In genomic region chr3:10248984-10249748, GRCh38 we compare ENCODE assay signal across 8 cellular contexts. TPM values are rescaled to one million over a fixed set of nuclear protein-coding genes. Genes with fewer than 3 reads are reported as not detected.
A peak's percentile ranks its signal among the peaks of the same experiment; 100 is the strongest.
DNase-seq lines count a peak whose midpoint lies in the region; ATAC-seq and TF ChIP-seq lines count a peak whose summit lies in the region.

No MANE protein-coding gene starts in this region.

- H3K79me2 ChIP-seq in PC-3 (ENCODE audit: low read length), result peaks cover 49% of the 10 kb centered on the region

- no peaks in the 10 kb centered on the region for H3K27me3 ChIP-seq in PC-3 (ENCODE audit: low read length)
- no peaks in the 10 kb centered on the region for H3K27me3 ChIP-seq in aorta (ENCODE audit: control insufficient read depth in 1 of 2, insufficient read depth in 2 of 2, low read length in 1 of 2)

- intact Hi-C loops in PC-3 (cut with micrococcal nuclease) (loop anchor here (1.0 kb wide), 2 partner anchors 57 to 134 kb away; partner anchors contain the start of gene BRK1), posterior vena cava (cut with DNase I) (no loop called here), aorta (cut with DNase I) (no loop called here)

- TF ChIP-seq CTCF in PC-3 (conservative IDR thresholded peaks at IDR 0.05; ENCODE audit: low read depth, low read length), result no peak

- H3K4me1 ChIP-seq in PC-3 (ENCODE audit: insufficient read depth, low read length) (peaks cover 17% of the 10 kb centered on the region), aorta (ENCODE audit: control insufficient read depth in 1 of 2, insufficient read depth in 2 of 2, low read length in 2 of 2) (no peaks in the 10 kb centered on the region)

- H4K20me1 ChIP-seq in PC-3 (ENCODE audit: low read length), result peaks cover 12% of the 10 kb centered on the region; the same call in 1 of the 2 replicates

- POLR2A ChIA-PET in PC-3 (lab: Charles Lee; ENCODE audit: unreplicated experiment), result no interaction called here

- ATAC-seq in PC-3 (peak; percentile 7), aorta (ENCODE audit: low FRiP score) (peak; percentile 36), HG03342 (IDR thresholded peaks at IDR 0.05; ENCODE audit: unreplicated experiment) (no peak)

- peak overlapping the region; percentile 15 for H3K27ac ChIP-seq in PC-3 (ENCODE audit: low read length)
- H3K27ac ChIP-seq in aorta (ENCODE audit: low read depth in 1 of 2, low read length in 2 of 2), result no peak overlapping the region

- no peaks in the 10 kb centered on the region for H3F3A ChIP-seq in PC-3 (ENCODE audit: low read length, unreplicated experiment)

- H3K4me2 ChIP-seq in PC-3 (ENCODE audit: low read length), result peak overlapping the region; percentile 96

- 1% methylated on average over 31 to 32 of the region's 32 CpGs for WGBS in aorta, 2 donors

- H2AFZ ChIP-seq in PC-3 (ENCODE audit: low read length), result peak overlapping the region; percentile 76

- TSS peak; percentile 74 for BruUV-seq in PC-3 (replicated peaks; lab: Mats Ljungman, UMichigan)

- no peaks in the 10 kb centered on the region for H3K9me2 ChIP-seq in PC-3 (replicated peaks; ENCODE audit: low read length)

- peak; percentile 32 for DNase-seq in DMS 273 (lab: John Stamatoyannopoulos, UW; ENCODE audit: unreplicated experiment)
- no peak for DNase-seq in DMS 273 treated with DMSO at 0.1 percent for 48 hours (lab: John Stamatoyannopoulos, UW)
- peak; percentile 11 for DNase-seq in PC-3
- peak; percentile 28 for DNase-seq in activated gamma-delta T cell (lab: John Stamatoyannopoulos, UW)
- peak; percentile 39 for DNase-seq in glomerular visceral epithelial cell (ENCODE audit: extremely low spot score)
- peak; percentile 77 for DNase-seq in posterior vena cava (ENCODE audit: low spot score)
- peak; percentile 58 to 81 for DNase-seq in aorta

- H3K36me3 ChIP-seq in PC-3 (ENCODE audit: low read depth, low read length) (peaks cover 24% of the 10 kb centered on the region), aorta (ENCODE audit: control insufficient read depth in 1 of 2, insufficient read depth in 2 of 2, low read length in 1 of 2) (no peaks in the 10 kb centered on the region)

- peaks cover 19% of the 10 kb centered on the region for H3K9me3 ChIP-seq in PC-3 (ENCODE audit: low read length)
- H3K9me3 ChIP-seq in aorta (ENCODE audit: control insufficient read depth, low read length), result no peaks in the 10 kb centered on the region

- H3K4me3 ChIP-seq in PC-3 (ENCODE audit: low read length), result peak overlapping the region; percentile 97
- peak overlapping the region; percentile 58 to 84 for H3K4me3 ChIP-seq in aorta (ENCODE audit: low read length in 2 of 2)

- H3K9ac ChIP-seq in PC-3 (ENCODE audit: low read length), result peak overlapping the region; percentile 92

- CTCF ChIA-PET in PC-3 (lab: Charles Lee), result interaction anchor here (0.6 kb wide), 1 partner anchor 105 kb away, joined by 8 read pairs; no protein-coding TSS in a partner anchor

RNA-seq across cellular contexts. Expression of gene TATDN2, which starts 0.9 kb away (rescaled TPM):
- total RNA-seq in PC-3 (2014; rRNA removed), result 14.1 and 25.6 TPM in 2 replicates
- 10 to 100 TPM; 22.2 to 25.3 TPM for total RNA-seq in posterior vena cava
- total RNA-seq in aorta, result 10 to 100 TPM; 30.8 to 36.3 TPM
- polyA plus RNA-seq in aorta, result 10 to 100 TPM; 14.0 to 14.4 TPM

RNA-seq across cellular contexts. Expression of gene GHRL, which starts 43.6 kb away (rescaled TPM):
- not detected in 2 replicates for total RNA-seq in PC-3 (2014; rRNA removed)
- total RNA-seq in posterior vena cava, result 1 to 10 TPM; 1.0 to 1.2 TPM
- total RNA-seq in aorta, result 1 to 10 TPM; 1.6 to 1.7 TPM
- under 1 TPM in 1 of 2 donors, not detected in 1; 0.36 TPM for polyA plus RNA-seq in aorta
